10 cellular contexts compared by ENCODE assay signal in the genomic region with DNA sequence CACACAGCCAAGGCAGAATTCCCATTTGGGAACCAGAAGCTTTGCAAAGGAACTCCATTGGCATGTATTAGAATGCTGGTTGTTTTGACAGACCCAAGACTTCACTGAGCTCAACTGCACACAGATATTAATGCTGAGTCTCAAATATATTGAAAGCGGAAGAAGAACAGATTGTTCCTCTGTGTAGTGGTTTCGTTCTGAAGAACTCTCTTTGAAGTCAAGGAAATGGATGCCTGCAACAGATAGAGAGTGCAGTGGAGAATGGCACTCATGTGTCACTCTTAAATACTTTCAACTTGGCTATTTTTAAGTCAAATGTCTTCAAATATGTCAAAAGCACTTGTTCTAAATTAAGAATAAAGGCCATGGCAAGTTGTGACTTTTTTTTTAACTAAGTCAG.
DNase-seq lines count a peak whose midpoint lies in the region; ATAC-seq and TF ChIP-seq lines count a peak whose summit lies in the region.
"Had no signal": no experiment of that assay in that cellular context is flagged by ENCODE, and none has a peak within 500 bp of the region (broad histone marks: within the 10 kb centered on the region; RNA-seq: fewer than 3 reads in every experiment).

No MANE protein-coding gene starts in this region.

- no peak overlapping the region for H3K4me3 Mint-ChIP-seq in activated naive CD8-positive, alpha-beta T cell treated with anti-CD3 and anti-CD28 coated beads, Interleukin-2, amount 50 U/mL, for 24 hours
- H3K4me3 Mint-ChIP-seq: neural crest cell had no signal

- intact Hi-C loops in A673 (cut with micrococcal nuclease; ENCODE audit: unreplicated experiment) = no loop called here

- TF ChIP-seq CTCF in GM12865 (IDR thresholded peaks at IDR 0.05; ENCODE audit: insufficient read depth, low read depth, low read length, missing control alignments) = no peak
- TF ChIP-seq CTCF in A673 (conservative IDR thresholded peaks at IDR 0.05; ENCODE audit: low read depth, low read length) = no peak

- H3K4me1 Mint-ChIP-seq in activated naive CD8-positive, alpha-beta T cell treated with anti-CD3 and anti-CD28 coated beads, Interleukin-2, amount 50 U/mL, for 24 hours = peaks cover 22% of the 10 kb centered on the region
- H3K4me1 Mint-ChIP-seq: neural crest cell had no signal

- peaks cover 11% of the 10 kb centered on the region for H3K36me3 Mint-ChIP-seq in activated naive CD8-positive, alpha-beta T cell treated with anti-CD3 and anti-CD28 coated beads, Interleukin-2, amount 50 U/mL, for 24 hours (ENCODE audit: low read depth)

- H3K9me3 Mint-ChIP-seq in activated naive CD8-positive, alpha-beta T cell treated with anti-CD3 and anti-CD28 coated beads, Interleukin-2, amount 50 U/mL, for 24 hours = peaks cover 14% of the 10 kb centered on the region

- no peaks in the 10 kb centered on the region for H3K27me3 Mint-ChIP-seq in activated naive CD8-positive, alpha-beta T cell treated with anti-CD3 and anti-CD28 coated beads, Interleukin-2, amount 50 U/mL, for 24 hours

- no peaks in the 10 kb centered on the region for H3K4me1 ChIP-seq in A673 (ENCODE audit: insufficient read depth, low read length, poor library complexity, severe bottlenecking)

- H3K27ac Mint-ChIP-seq in activated naive CD8-positive, alpha-beta T cell treated with anti-CD3 and anti-CD28 coated beads, Interleukin-2, amount 50 U/mL, for 24 hours = no peak overlapping the region

- H3K9me3 ChIP-seq in A673 (ENCODE audit: low read depth, low read length, poor library complexity, severe bottlenecking) = no peaks in the 10 kb centered on the region

- H3K36me3 ChIP-seq in A673 (ENCODE audit: insufficient read depth, low read length, poor library complexity, severe bottlenecking) = no peaks in the 10 kb centered on the region

- ATAC-seq in GM19467 (IDR thresholded peaks at IDR 0.05; ENCODE audit: unreplicated experiment) = peak; percentile 79
- ATAC-seq in HG03196 (IDR thresholded peaks at IDR 0.05; ENCODE audit: unreplicated experiment) = peak; percentile 79
- ATAC-seq in activated naive CD8-positive, alpha-beta T cell treated with anti-CD3 and anti-CD28 coated beads, Interleukin-2, amount 50 U/mL, for 24 hours = peak; percentile 90

- no TSS peak for BruUV-seq in A673 (replicated peaks; lab: Mats Ljungman, UMichigan)

- no peaks in the 10 kb centered on the region for H3K27me3 ChIP-seq in A673 (replicated peaks; ENCODE audit: insufficient read depth, low read depth, low read length, poor library complexity)

- POLR2A ChIA-PET in A673 (lab: Charles Lee; ENCODE audit: low non-redundant PET) = no interaction called here

- DNase-seq in GM12865 (ENCODE audit: low read depth) (peak; percentile 47), NCI-H2081 (lab: John Stamatoyannopoulos, UW) (no peak), A673 (ENCODE audit: low spot score) (no peak), DMS153 treated with DMSO at 0.1 percent for 48 hours (lab: John Stamatoyannopoulos, UW; ENCODE audit: unreplicated experiment) (no peak), nucleus accumbens (lab: John Stamatoyannopoulos, UW) (no peak)
- DNase-seq in activated naive CD8-positive, alpha-beta T cell treated with anti-CD3 and anti-CD28 coated beads, Interleukin-2, amount 50 U/mL, for 24 hours = no peak
- DNase-seq: NCI-H187 had no signal

- CTCF ChIA-PET in A673 (lab: Charles Lee) = no interaction called here

- no peak overlapping the region for H3K27ac ChIP-seq in A673 (ENCODE audit: low read depth, low read length, poor library complexity, severe bottlenecking)

- no peak overlapping the region for H3K4me3 ChIP-seq in GM12865 (ENCODE audit: low read depth, low read length)
- H3K4me3 ChIP-seq in A673 (ENCODE audit: low read depth, low read length, poor library complexity, severe bottlenecking) = no peak overlapping the region
